ENCODE assay signal across 8 cellular contexts in the genomic region with DNA sequence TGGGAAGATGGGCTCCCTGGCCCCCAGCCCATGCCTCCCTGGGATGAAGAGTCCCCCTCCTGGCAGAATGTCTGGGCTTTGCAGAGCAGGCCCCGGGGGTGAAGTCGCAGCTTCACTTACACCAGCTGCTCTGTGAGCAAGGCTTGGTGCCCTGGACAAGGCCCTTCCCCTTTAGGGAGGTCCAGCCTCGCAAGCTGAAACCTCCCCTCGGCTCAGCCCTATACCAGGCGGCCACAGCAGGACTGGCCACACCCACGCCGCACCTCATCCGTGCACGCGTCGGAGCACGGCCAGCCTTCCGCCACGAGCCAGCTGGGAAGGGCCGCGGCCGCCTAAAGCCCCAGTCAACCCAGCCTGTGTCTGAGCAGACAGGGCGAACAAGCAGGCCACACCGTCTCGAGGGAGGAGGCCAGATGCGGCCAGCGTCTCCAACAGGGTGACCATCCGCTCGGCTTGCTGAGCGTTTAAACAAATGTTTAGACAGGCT.
DNase-seq lines count a peak whose midpoint lies in the region; ATAC-seq and TF ChIP-seq lines count a peak whose summit lies in the region.

No MANE protein-coding gene starts in this region.

- no peak for TF ChIP-seq CTCF in kidney epithelial cell (IDR thresholded peaks at IDR 0.05; ENCODE audit: insufficient read depth, low read length, poor library complexity, severe bottlenecking)
- no peak for TF ChIP-seq CTCF in thyroid gland (IDR thresholded peaks at IDR 0.05)

- peak; percentile 99 for DNase-seq in COR-L47 (lab: John Stamatoyannopoulos, UW)
- peak; percentile 43 for DNase-seq in NCI-H187 treated with DMSO at 0.1 percent for 48 hours (lab: John Stamatoyannopoulos, UW)
- peak; percentile 36 for DNase-seq in brain pericyte (ENCODE audit: low read depth, low spot score)
- peak; percentile 70 for DNase-seq in kidney epithelial cell (ENCODE audit: low read depth)
- DNase-seq in thyroid gland, result peak; percentile 93 to 95
- DNase-seq in SIG-M5 (lab: John Stamatoyannopoulos, UW), result no peak

- peak overlapping the region; percentile 12 for H3K4me3 ChIP-seq in kidney epithelial cell (ENCODE audit: low read depth, low read length)
- H3K4me3 ChIP-seq in thyroid gland (replicated peaks in 1 of 3), result no peak overlapping the region

- WGBS in thyroid gland, 2 donors, result 0 to 1% methylated on average over 6 to 19 of the region's 25 CpGs

- TF ChIP-seq POLR2A in thyroid gland (IDR thresholded peaks at IDR 0.05), result peak in 1 of 2 donors; percentile 89

- intact Hi-C loops in thyroid gland (cut with DNase I), result no loop called here

- H3K27ac ChIP-seq in thyroid gland, result peak overlapping the region; percentile 12 to 57 (median 21)

- no peak for ATAC-seq in GM19467 (IDR thresholded peaks at IDR 0.05; ENCODE audit: unreplicated experiment)
- ATAC-seq in GM19463 (IDR thresholded peaks at IDR 0.05; ENCODE audit: unreplicated experiment), result no peak

- peaks cover 5 to 11% of the 10 kb centered on the region in 2 donors for H3K4me1 ChIP-seq in thyroid gland

- H3K36me3 ChIP-seq in kidney epithelial cell (ENCODE audit: control insufficient read depth, insufficient read depth, low read length) (peaks cover 3% of the 10 kb centered on the region), thyroid gland (peaks cover 8 to 9% of the 10 kb centered on the region in 2 donors)

- H3K27me3 ChIP-seq in kidney epithelial cell (ENCODE audit: control insufficient read depth, insufficient read depth, low read length) (no peaks in the 10 kb centered on the region), thyroid gland (no peaks in the 10 kb centered on the region)

- no peaks in the 10 kb centered on the region for H3K9me3 ChIP-seq in thyroid gland
